In the genomic region with DNA sequence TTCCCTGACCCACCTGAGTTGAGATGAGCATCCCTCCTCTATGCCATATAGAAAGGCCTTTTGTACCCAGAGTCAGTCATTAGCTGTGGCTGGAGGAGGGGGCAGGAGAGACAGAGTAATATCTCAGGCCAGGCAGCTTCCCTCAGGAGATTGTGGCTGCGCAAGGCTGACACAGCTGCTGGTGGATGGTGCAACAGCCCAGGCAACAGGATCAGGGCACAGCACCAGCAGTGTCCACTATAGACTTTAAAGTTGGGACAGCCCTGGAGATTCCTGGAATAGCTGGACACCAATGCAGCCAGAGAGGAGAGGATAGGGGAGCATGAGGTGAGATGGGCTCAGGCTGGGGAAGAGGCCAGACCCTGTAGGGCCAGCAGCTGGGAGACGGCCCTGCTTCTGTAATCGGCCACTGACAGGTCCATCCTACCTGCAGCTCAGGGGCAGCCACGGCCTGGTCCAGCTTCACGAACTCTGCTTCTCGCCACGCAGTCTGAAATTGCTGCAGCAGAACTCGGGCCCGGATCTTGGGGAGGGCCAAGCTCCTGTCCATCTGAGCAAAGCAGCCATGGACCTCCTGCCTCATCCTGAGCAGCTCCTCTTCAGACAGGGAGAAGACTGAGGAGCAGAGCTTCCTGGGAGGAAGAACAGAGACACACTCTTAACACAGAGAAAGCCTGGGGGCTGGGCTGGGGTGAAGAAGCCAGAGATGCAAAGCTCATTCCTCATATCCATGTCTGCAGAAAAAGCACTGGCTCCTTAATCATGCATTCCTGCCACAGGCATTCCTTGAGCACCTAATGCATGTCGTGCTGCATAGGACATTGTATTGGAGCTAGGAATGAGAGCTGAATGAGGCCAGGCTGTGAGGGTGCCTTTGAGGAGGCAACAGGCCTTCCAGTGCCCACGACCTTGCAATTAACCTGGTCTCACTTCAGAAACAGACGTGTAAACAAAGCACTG, we compare ENCODE assay signal across 21 cellular contexts.
DNase-seq lines count a peak whose midpoint lies in the region; ATAC-seq and TF ChIP-seq lines count a peak whose summit lies in the region.
"Had no signal": no experiment of that assay in that cellular context is flagged by ENCODE, and none has a peak within 500 bp of the region (broad histone marks: within the 10 kb centered on the region; RNA-seq: fewer than 3 reads in every experiment).

No MANE protein-coding gene starts in this region.

- no peaks in the 10 kb centered on the region for H3K79me2 ChIP-seq in H9 (ENCODE audit: insufficient read depth, low read length)

- H3K14ac ChIP-seq in H9 (ENCODE audit: insufficient read depth, low read length) = no peak overlapping the region; the same call in 1 of the 2 replicates

- H4K8ac ChIP-seq in H9 (replicated peaks; ENCODE audit: insufficient read length, low read depth, low read length) = no peak overlapping the region

- no peak overlapping the region for H3K23ac ChIP-seq in H9 (ENCODE audit: insufficient read length, low read depth, low read length)

- no peak overlapping the region for H2AK5ac ChIP-seq in H9 (ENCODE audit: insufficient read length, low read length)

- H3K36me3 Mint-ChIP-seq in H9 (ENCODE audit: insufficient read depth in 1 of 3, low read depth in 3 of 3) = peaks cover 8 to 61% (median 42%) of the 10 kb centered on the region in 3 experiments
- H3K36me3 Mint-ChIP-seq in osteocyte (ENCODE audit: unreplicated experiment) = peaks cover 15% of the 10 kb centered on the region
- H3K36me3 Mint-ChIP-seq in stimulated activated effector memory CD8-positive, alpha-beta T cell treated with anti-CD3 and anti-CD28 coated beads, Interleukin-12 subunit alpha, Interleukin-12 subunit beta, amount 100 ng/mL, for 72 hours = peaks cover 9% of the 10 kb centered on the region
- H3K36me3 Mint-ChIP-seq: CD14-positive monocyte had no signal

- no peak overlapping the region for H3K27ac ChIP-seq in H9 (ENCODE audit: insufficient read length, low read depth, low read length)
- no peak overlapping the region for H3K27ac ChIP-seq in WERI-Rb-1
- H3K27ac ChIP-seq: A549; BLaER1 treated with 17β-estradiol and CSF1 and Interleukin-3, amounts not matched to agents 10 nM and 100 nM had no signal

- DNase-seq in H9 = no peak
- DNase-seq in amniotic epithelial cell (ENCODE audit: low read depth) = peak; percentile 15
- peak; percentile 75 for DNase-seq in osteocyte (ENCODE audit: extremely low spot score, unreplicated experiment)
- DNase-seq in stimulated activated effector memory CD8-positive, alpha-beta T cell treated with anti-CD3 and anti-CD28 coated beads, Interleukin-12 subunit alpha, Interleukin-12 subunit beta, amount 100 ng/mL, for 72 hours (ENCODE audit: low spot score in 2 of 2) = no peak
- no peak for DNase-seq in KG1 (lab: John Stamatoyannopoulos, UW)
- DNase-seq in WERI-Rb-1 = no peak
- DNase-seq: 8988T; ACHN; AML-193; BE2C; CD4-positive, alpha-beta T cell; CD8-positive, alpha-beta memory T cell; DMS 273 treated with DMSO at 0.1 percent for 48 hours; DMS79; GF-D8 had no signal

- no peak overlapping the region for H3K4me2 ChIP-seq in H9 (ENCODE audit: insufficient read depth, insufficient read length, low read length)
- H3K4me2 ChIP-seq: A549; BLaER1 treated with 17β-estradiol and CSF1 and Interleukin-3, amounts not matched to agents 10 nM and 100 nM; GM23338 had no signal

- no peak overlapping the region for H3K9ac ChIP-seq in H9 (ENCODE audit: extremely low read depth, insufficient read length, low read length)
- H3K9ac ChIP-seq: BLaER1 treated with 17β-estradiol and CSF1 and Interleukin-3, amounts not matched to agents 10 nM and 100 nM had no signal

- no peak overlapping the region for H4K91ac ChIP-seq in H9 (ENCODE audit: insufficient read length, low read depth, low read length)

- H2BK12ac ChIP-seq in H9 (ENCODE audit: insufficient read length, low read depth, low read length) = no peak overlapping the region

- H3K18ac ChIP-seq in H9 (ENCODE audit: insufficient read length, low read depth, low read length) = no peak overlapping the region

- H3K4me3 ChIP-seq in WERI-Rb-1 (ENCODE audit: low read depth, low read length) = no peak overlapping the region
- H3K4me3 ChIP-seq: A549; BLaER1 treated with 17β-estradiol and CSF1 and Interleukin-3, amounts not matched to agents 10 nM and 100 nM; GM23338; HAP-1 had no signal

- no peaks in the 10 kb centered on the region for H3K79me1 ChIP-seq in H9 (ENCODE audit: insufficient read depth, low read depth, low read length, poor library complexity, severe bottlenecking)

- no peak overlapping the region for H2BK120ac ChIP-seq in H9 (ENCODE audit: low read depth, low read length, poor library complexity, severe bottlenecking)

- TF ChIP-seq CTCF in H9 (conservative IDR thresholded peaks at IDR 0.05) (no peak), osteocyte (IDR thresholded peaks at IDR 0.05) (no peak), WERI-Rb-1 (IDR thresholded peaks at IDR 0.05; ENCODE audit: low read depth, low read length) (no peak)

- no peak overlapping the region for H2AFZ ChIP-seq in H9 (ENCODE audit: low read length)
- H2AFZ ChIP-seq: GM23338 had no signal

- H3K4ac ChIP-seq in H9 (ENCODE audit: low read depth, low read length) = no peak overlapping the region

- no peak overlapping the region for H2BK15ac ChIP-seq in H9 (ENCODE audit: low read depth, low read length)

- no peak overlapping the region for H3T11ph ChIP-seq in H9 (ENCODE audit: low read length)

- ATAC-seq in stimulated activated effector memory CD8-positive, alpha-beta T cell treated with anti-CD3 and anti-CD28 coated beads, Interleukin-12 subunit alpha, Interleukin-12 subunit beta, amount 100 ng/mL, for 72 hours = peak; percentile 14
- no peak for ATAC-seq in HG02840 (IDR thresholded peaks at IDR 0.05; ENCODE audit: low FRiP score, unreplicated experiment)
- ATAC-seq: A549, GM23338 had no signal

- H2BK5ac ChIP-seq in H9 (ENCODE audit: insufficient read length, low read length) = no peak overlapping the region

- no peaks in the 10 kb centered on the region for H3K23me2 ChIP-seq in H9 (ENCODE audit: insufficient read length, low read depth, low read length, poor library complexity, severe bottlenecking)

- H4K5ac ChIP-seq in H9 (ENCODE audit: insufficient read length, low read depth, low read length) = peak overlapping the region; percentile 21

- no peaks in the 10 kb centered on the region for H3K27me3 Mint-ChIP-seq in H9 (ENCODE audit: low read depth)
- H3K27me3 Mint-ChIP-seq in osteocyte (ENCODE audit: unreplicated experiment) = no peaks in the 10 kb centered on the region
- H3K27me3 Mint-ChIP-seq: CD4-positive, alpha-beta T cell had no signal

- H3K9me3 ChIP-seq in H9 (ENCODE audit: control insufficient read depth, low read depth, low read length) = no peaks in the 10 kb centered on the region
- no peaks in the 10 kb centered on the region for H3K9me3 ChIP-seq in WERI-Rb-1 (ENCODE audit: severe bottlenecking)
- H3K9me3 ChIP-seq: A549; BE2C; BLaER1 treated with 17β-estradiol and CSF1 and Interleukin-3, amounts not matched to agents 10 nM and 100 nM; HAP-1 had no signal

- no peaks in the 10 kb centered on the region for H3K4me1 ChIP-seq in H9 (ENCODE audit: insufficient read depth, low read length)
- H3K4me1 ChIP-seq: A549; BE2C; BLaER1 treated with 17β-estradiol and CSF1 and Interleukin-3, amounts not matched to agents 10 nM and 100 nM; HAP-1 had no signal

- H3K4me1 Mint-ChIP-seq in H9 (peaks cover 0 to 2% of the 10 kb centered on the region in 2 experiments; a peak in 1 of 4 replicates), osteocyte (ENCODE audit: unreplicated experiment) (no peaks in the 10 kb centered on the region)
- H3K4me1 Mint-ChIP-seq in stimulated activated effector memory CD8-positive, alpha-beta T cell treated with anti-CD3 and anti-CD28 coated beads, Interleukin-12 subunit alpha, Interleukin-12 subunit beta, amount 100 ng/mL, for 72 hours = no peaks in the 10 kb centered on the region
- H3K4me1 Mint-ChIP-seq: CD14-positive monocyte; CD8-positive, alpha-beta memory T cell; GM23338 had no signal

- H3K4me3 Mint-ChIP-seq in H9 (no peak overlapping the region), osteocyte (ENCODE audit: unreplicated experiment) (no peak overlapping the region)
- H3K4me3 Mint-ChIP-seq in stimulated activated effector memory CD8-positive, alpha-beta T cell treated with anti-CD3 and anti-CD28 coated beads, Interleukin-12 subunit alpha, Interleukin-12 subunit beta, amount 100 ng/mL, for 72 hours = no peak overlapping the region
- H3K4me3 Mint-ChIP-seq: CD14-positive monocyte; CD4-positive, alpha-beta T cell; CD8-positive, alpha-beta memory T cell; GM23338 had no signal

- H3K9me3 Mint-ChIP-seq in H9 = no peaks in the 10 kb centered on the region
- H3K9me3 Mint-ChIP-seq in osteocyte (ENCODE audit: unreplicated experiment) = no peaks in the 10 kb centered on the region
- H3K9me3 Mint-ChIP-seq in stimulated activated effector memory CD8-positive, alpha-beta T cell treated with anti-CD3 and anti-CD28 coated beads, Interleukin-12 subunit alpha, Interleukin-12 subunit beta, amount 100 ng/mL, for 72 hours = no peaks in the 10 kb centered on the region
- H3K9me3 Mint-ChIP-seq: CD4-positive, alpha-beta T cell had no signal

- H2BK20ac ChIP-seq in H9 (ENCODE audit: low read depth, low read length, poor library complexity, severe bottlenecking) = no peak overlapping the region

- H3K27ac Mint-ChIP-seq in H9 (no peak overlapping the region; a peak in 1 of 7 replicates), osteocyte (ENCODE audit: unreplicated experiment) (no peak overlapping the region)
- H3K27ac Mint-ChIP-seq in stimulated activated effector memory CD8-positive, alpha-beta T cell treated with anti-CD3 and anti-CD28 coated beads, Interleukin-12 subunit alpha, Interleukin-12 subunit beta, amount 100 ng/mL, for 72 hours = no peak overlapping the region
- H3K27ac Mint-ChIP-seq: CD14-positive monocyte; CD4-positive, alpha-beta T cell; GM23338 had no signal

- H3K27me3 ChIP-seq in H9 (ENCODE audit: insufficient read depth, low read length) (no peaks in the 10 kb centered on the region), WERI-Rb-1 (ENCODE audit: insufficient read depth, low read depth, severe bottlenecking) (no peaks in the 10 kb centered on the region)
- H3K27me3 ChIP-seq: BE2C; BLaER1 treated with 17β-estradiol and CSF1 and Interleukin-3, amounts not matched to agents 10 nM and 100 nM had no signal

- H3K56ac ChIP-seq in H9 (ENCODE audit: insufficient read length, low read depth, low read length) = no peak overlapping the region

- no peaks in the 10 kb centered on the region for H4K20me1 ChIP-seq in H9 (ENCODE audit: control insufficient read depth, insufficient read depth, insufficient read length)

- no CpG with 5 or more reads among the region's 12 CpGs for WGBS in H9 (ENCODE audit: extremely low coverage, insufficient read length, low lambda C conversion rate)

- no peaks in the 10 kb centered on the region for H3K36me3 ChIP-seq in WERI-Rb-1
- H3K36me3 ChIP-seq: BE2C, HAP-1 had no signal

Comparison
In these comparisons a context has a peak if more than half of its experiments do, and no peak if none do; other contexts are left out.
1. DNase-seq: peak in amniotic epithelial cell (single experiment) and osteocyte (single experiment); none in H9 (single experiment), stimulated activated effector memory CD8-positive, alpha-beta T cell treated with anti-CD3 and anti-CD28 coated beads, Interleukin-12 subunit alpha, Interleukin-12 subunit beta, amount 100 ng/mL, for 72 hours (0 of 2), KG1 (single experiment) and WERI-Rb-1 (single experiment).